ENCODE assay signal across 19 cellular contexts in genomic region chr9:121336705-121337104, GRCh38.
"Had no signal": no experiment of that assay in that cellular context is flagged by ENCODE, and none has a peak within 500 bp of the region (broad histone marks: within the 10 kb centered on the region; RNA-seq: fewer than 3 reads in every experiment).

No MANE protein-coding gene starts in this region.

- H3K4me3 Mint-ChIP-seq: activated CD4-positive, alpha-beta T cell treated with anti-CD3 and anti-CD28 coated beads for 36 hours; activated CD8-positive, alpha-beta T cell treated with anti-CD3 and anti-CD28 coated beads for 36 hours; activated naive CD8-positive, alpha-beta T cell treated with anti-CD3 and anti-CD28 coated beads, Interleukin-2, amount 10 ng/mL, durations not matched to agents 7 days and 5 days; endodermal cell; neural crest cell; stimulated activated naive B cell treated with anti-CD40 and anti-IgM and Interleukin-4, amounts not matched to agents 10 μg/mL and 1 μg/mL and 100 μg/mL, for 72 hours; T-cell had no signal

- H3K9me3 ChIP-seq: ovary, SJSA1, suprapubic skin, upper lobe of left lung had no signal

- DNase-seq: activated CD4-positive, alpha-beta T cell treated with anti-CD3 and anti-CD28 coated beads for 36 hours; activated CD8-positive, alpha-beta memory T cell treated with anti-CD3 and anti-CD28 coated beads, Interleukin-2, amount 50 U/mL, for 4 hours; activated CD8-positive, alpha-beta T cell treated with anti-CD3 and anti-CD28 coated beads for 36 hours; activated naive CD8-positive, alpha-beta T cell treated with anti-CD3 and anti-CD28 coated beads, Interleukin-2, amount 10 ng/mL, durations not matched to agents 7 days and 5 days; anterior cingulate cortex; dermis blood vessel endothelial cell; endodermal cell; erythroblast; glutamatergic neuron; ovary; retina; stimulated activated naive B cell treated with anti-CD40 and anti-IgM and Interleukin-4, amounts not matched to agents 10 μg/mL and 1 μg/mL and 100 μg/mL, for 72 hours; T-cell; T1000; upper lobe of left lung had no signal

- H3K27me3 Mint-ChIP-seq: activated CD4-positive, alpha-beta T cell treated with anti-CD3 and anti-CD28 coated beads for 36 hours; activated CD8-positive, alpha-beta T cell treated with anti-CD3 and anti-CD28 coated beads for 36 hours; activated naive CD8-positive, alpha-beta T cell treated with anti-CD3 and anti-CD28 coated beads, Interleukin-2, amount 10 ng/mL, durations not matched to agents 7 days and 5 days; stimulated activated naive B cell treated with anti-CD40 and anti-IgM and Interleukin-4, amounts not matched to agents 10 μg/mL and 1 μg/mL and 100 μg/mL, for 72 hours; T-cell had no signal

- H3K4me3 ChIP-seq: ovary, SJSA1, suprapubic skin, upper lobe of left lung had no signal

- H3K36me3 ChIP-seq: ovary had no signal

- H3K27ac Mint-ChIP-seq: activated CD4-positive, alpha-beta T cell treated with anti-CD3 and anti-CD28 coated beads for 36 hours; activated CD8-positive, alpha-beta T cell treated with anti-CD3 and anti-CD28 coated beads for 36 hours; activated naive CD8-positive, alpha-beta T cell treated with anti-CD3 and anti-CD28 coated beads, Interleukin-2, amount 10 ng/mL, durations not matched to agents 7 days and 5 days; endodermal cell; stimulated activated naive B cell treated with anti-CD40 and anti-IgM and Interleukin-4, amounts not matched to agents 10 μg/mL and 1 μg/mL and 100 μg/mL, for 72 hours; T-cell had no signal

- H3K27me3 ChIP-seq: ovary, SJSA1, suprapubic skin, upper lobe of left lung had no signal

- ATAC-seq: activated CD4-positive, alpha-beta T cell treated with anti-CD3 and anti-CD28 coated beads for 36 hours; activated CD8-positive, alpha-beta T cell treated with anti-CD3 and anti-CD28 coated beads for 36 hours; stimulated activated naive B cell treated with anti-CD40 and anti-IgM and Interleukin-4, amounts not matched to agents 10 μg/mL and 1 μg/mL and 100 μg/mL, for 72 hours; T-cell had no signal

- H3K9me3 Mint-ChIP-seq: activated CD8-positive, alpha-beta T cell treated with anti-CD3 and anti-CD28 coated beads for 36 hours; activated naive CD8-positive, alpha-beta T cell treated with anti-CD3 and anti-CD28 coated beads, Interleukin-2, amount 10 ng/mL, durations not matched to agents 7 days and 5 days; endodermal cell; neural crest cell; stimulated activated naive B cell treated with anti-CD40 and anti-IgM and Interleukin-4, amounts not matched to agents 10 μg/mL and 1 μg/mL and 100 μg/mL, for 72 hours; T-cell had no signal

- H3K27ac ChIP-seq: ovary, SJSA1, VCaP had no signal

- H3K4me1 ChIP-seq: SJSA1 had no signal

- H3K4me1 Mint-ChIP-seq: activated CD4-positive, alpha-beta T cell treated with anti-CD3 and anti-CD28 coated beads for 36 hours; endodermal cell; neural crest cell; T-cell had no signal
